ENCODE assay signal across 8 cellular contexts in the genomic region with DNA sequence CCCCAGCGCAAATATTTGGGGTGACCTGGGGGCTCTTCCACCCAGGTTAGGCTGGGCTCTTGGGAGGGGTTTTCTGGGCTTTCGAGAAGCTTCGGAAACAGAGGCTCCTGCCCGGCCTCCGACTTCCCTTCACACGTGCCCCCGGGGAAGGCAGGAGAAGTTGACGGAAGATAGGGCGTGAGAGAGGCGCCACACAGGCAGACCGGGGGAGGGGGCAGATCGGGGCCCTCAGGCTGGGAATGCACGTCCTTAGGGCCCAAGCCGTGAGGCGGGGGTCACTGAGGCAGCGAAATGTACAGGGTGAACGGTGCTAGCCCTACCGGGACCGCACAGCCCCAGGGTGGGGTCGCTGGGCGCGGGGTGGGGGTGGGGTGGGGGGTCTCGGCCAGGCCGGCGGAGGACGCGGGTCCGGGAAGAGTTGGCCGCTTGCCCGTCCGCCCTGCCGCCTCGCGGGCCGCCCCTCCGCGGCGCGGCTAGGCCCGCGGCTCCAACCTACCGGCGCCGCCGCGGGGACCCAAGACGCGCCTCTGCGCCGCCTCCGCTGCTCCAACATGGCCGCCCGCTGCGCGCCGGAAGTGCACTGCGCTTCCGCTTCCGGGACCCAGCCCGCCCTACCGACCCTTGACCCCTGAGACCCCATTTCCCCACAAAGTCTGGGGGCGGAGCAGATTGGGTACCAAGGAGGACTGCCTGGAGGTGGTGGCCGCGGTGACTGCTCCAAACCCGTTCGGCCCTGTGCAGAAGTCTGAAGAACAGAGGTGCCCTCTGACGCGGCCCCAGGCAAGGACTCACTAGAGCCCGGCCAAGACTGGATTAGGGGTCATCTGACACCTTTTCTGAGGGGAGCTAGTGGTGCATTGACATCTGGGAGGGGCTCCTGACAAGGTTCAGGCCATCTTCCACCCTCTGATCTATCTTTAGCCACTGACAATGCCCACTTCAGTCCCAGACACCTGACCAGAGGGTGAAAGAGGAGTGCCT. TPM values are rescaled to one million over a fixed set of nuclear protein-coding genes. Genes with fewer than 3 reads are reported as not detected.
A peak's percentile ranks its signal among the peaks of the same experiment; 100 is the strongest.
DNase-seq lines count a peak whose midpoint lies in the region; ATAC-seq, FAIRE-seq and TF ChIP-seq lines count a peak whose summit lies in the region.

TSS of gene CCDC71 (minus strand) at position 561 of the 981 bp plus-strand sequence. CDS start 2,123 bp downstream, outside the sequence.

- 0% methylated on average over 2 of the region's 69 CpGs for WGBS in mammary epithelial cell (ENCODE audit: low coverage, missing lambda C conversion rate)

- peak within 1 kb of the TSS; percentile 73 for H3K9ac ChIP-seq in mammary epithelial cell (ENCODE audit: insufficient read depth, low read length)

- H3K4me3 Mint-ChIP-seq in immature natural killer cell = peak within 1 kb of the TSS; percentile 89 to 91 (median 90)

- DNase-seq in D721Med (ENCODE audit: insufficient read length, low spot score) = peak; percentile 96
- peak; percentile 36 for DNase-seq in NCI-H128 (lab: John Stamatoyannopoulos, UW; ENCODE audit: unreplicated experiment)
- peak; percentile 43 for DNase-seq in mammary epithelial cell
- peak; percentile 69 to 76 (median 75) for DNase-seq in immature natural killer cell
- peak; percentile 24 for DNase-seq in smooth muscle cell of the brain vasculature (ENCODE audit: low read depth, low spot score)
- DNase-seq in amniotic stem cell (lab: John Stamatoyannopoulos, UW) = no peak

- peak within 1 kb of the TSS; percentile 78 to 91 (median 91) for H3K4me3 ChIP-seq in mammary epithelial cell (replicated peaks in 1 of 3; ENCODE audit: insufficient read depth in 1 of 3, low read depth in 2 of 3, low read length in 3 of 3)

- H3K27ac Mint-ChIP-seq in immature natural killer cell = peak within 1 kb of the TSS; percentile 85 to 93 (median 90)

- H3K36me3 ChIP-seq in mammary epithelial cell (ENCODE audit: insufficient read depth, low read length) = peaks cover 6% of the 10 kb centered on the region

- dilution Hi-C loops in mammary epithelial cell (cut with HindIII; ENCODE audit: low sequenced_read_pairs) = no loop called here

- no peak for FAIRE-seq in D721Med (lab: Jason Lieb, UNC)

- TF ChIP-seq CTCF in D721Med (IDR thresholded peaks at IDR 0.05; ENCODE audit: insufficient read depth, missing control alignments) (no peak), VCaP (conservative IDR thresholded peaks at IDR 0.05) (no peak), mammary epithelial cell (conservative IDR thresholded peaks at IDR 0.05 in 1 of 2, IDR thresholded peaks at IDR 0.05 in 1 of 2; ENCODE audit: extremely low read depth in 1 of 2, insufficient read depth in 1 of 2, low read depth in 1 of 2, low read length in 2 of 2) (no peak)

- no peaks in the 10 kb centered on the region for H3K27me3 ChIP-seq in mammary epithelial cell (ENCODE audit: insufficient read depth, low read length)

- no peaks in the 10 kb centered on the region for H3K9me3 Mint-ChIP-seq in immature natural killer cell

- in situ Hi-C loops in mammary epithelial cell (cut with MboI; ENCODE audit: low sequenced_read_pairs in 2 of 2) = loop anchor here in 1 of 2 donors (10.0 to 25.0 kb wide), 2 partner anchors 109 to 271 kb away; partner anchors contain the start of genes C3orf62 and NICN1

- H2AFZ ChIP-seq in mammary epithelial cell (ENCODE audit: low read depth, low read length) = peak within 1 kb of the TSS; percentile 100

- peak within 1 kb of the TSS; percentile 82 for H3K27ac ChIP-seq in VCaP
- H3K27ac ChIP-seq in mammary epithelial cell (ENCODE audit: insufficient read depth, low read depth, low read length) = peak within 1 kb of the TSS; percentile 27

- CTCF ChIA-PET in mammary epithelial cell (lab: Charles Lee; ENCODE audit: low non-redundant PET) = no interaction called here

- H3K4me1 Mint-ChIP-seq in immature natural killer cell = peaks cover 37 to 43% of the 10 kb centered on the region in 2 donors

- peaks cover 16% of the 10 kb centered on the region for H3K4me1 ChIP-seq in mammary epithelial cell (ENCODE audit: insufficient read depth, low read length)

- peaks cover 0 to 10% (median 0%) of the 10 kb centered on the region in 3 donors for H3K36me3 Mint-ChIP-seq in immature natural killer cell

- intact Hi-C loops in mammary epithelial cell (cut with micrococcal nuclease) = no loop called here

- H3K79me2 ChIP-seq in mammary epithelial cell (ENCODE audit: insufficient read depth, low read length) = peaks cover 34% of the 10 kb centered on the region

- no peaks in the 10 kb centered on the region for H4K20me1 ChIP-seq in mammary epithelial cell (ENCODE audit: insufficient read depth, low read length)

- H3K27me3 Mint-ChIP-seq in immature natural killer cell (ENCODE audit: low read depth in 3 of 3) = peaks cover 0 to 2% (median 0%) of the 10 kb centered on the region in 3 donors

- no peaks in the 10 kb centered on the region for H3K9me3 ChIP-seq in mammary epithelial cell (replicated peaks; ENCODE audit: insufficient read depth, low read length)

- peak within 1 kb of the TSS; percentile 90 for H3K4me2 ChIP-seq in mammary epithelial cell (ENCODE audit: insufficient read depth, low read depth, low read length)

- BruUV-seq in mammary epithelial cell (replicated peaks; lab: Mats Ljungman, UMichigan) = no TSS peak

- ATAC-seq in GM21717 (IDR thresholded peaks at IDR 0.05; ENCODE audit: unreplicated experiment) = peak; percentile 75

RNA-seq across cellular contexts. Expression of gene CCDC71, which starts in this region (rescaled TPM):
- total RNA-seq in mammary epithelial cell = 10 to 100 TPM; 22.3 to 25.7 TPM
- polyA plus RNA-seq in mammary epithelial cell (22.5 TPM), immature natural killer cell (1 to 10 TPM; 1.1 to 2.0 (median 1.7) TPM)
- polyA minus RNA-seq in mammary epithelial cell = 39.1 TPM
